Comparison of ENCODE assay signal across 8 cellular contexts in genomic region chr1:235105051-235106043, GRCh38. TPM values are rescaled to one million over a fixed set of nuclear protein-coding genes. Genes with fewer than 3 reads are reported as not detected.
A peak's percentile ranks its signal among the peaks of the same experiment; 100 is the strongest.
DNase-seq lines count a peak whose midpoint lies in the region; ATAC-seq, FAIRE-seq and TF ChIP-seq lines count a peak whose summit lies in the region.

No MANE protein-coding gene starts in this region.

- H3K4me3 ChIP-seq in small intestine (ENCODE audit: low read depth in 1 of 2, low read length in 2 of 2) (no peak overlapping the region), dorsolateral prefrontal cortex (no peak overlapping the region)

- 67 to 75% (median 72%) methylated on average over 11 to 12 of the region's 12 CpGs for WGBS in small intestine, 3 donors

- peak; percentile 74 for DNase-seq in GM10248 (ENCODE audit: extremely low spot score)
- DNase-seq in activated CD8-positive, alpha-beta T cell treated with anti-CD3 and anti-CD28 coated beads, Interleukin-2, amount 10 ng/mL, durations not matched to agents 7 days and 5 days, result peak; percentile 46
- peak; percentile 32 for DNase-seq in small intestine
- no peak for DNase-seq in COR-L47 (lab: John Stamatoyannopoulos, UW)
- no peak for DNase-seq in germinal center (ENCODE audit: low spot score)
- DNase-seq in dorsolateral prefrontal cortex, result no peak

- H3K27me3 ChIP-seq in small intestine (ENCODE audit: control insufficient read depth in 2 of 2, insufficient read depth in 2 of 2, low read length in 2 of 2) (no peaks in the 10 kb centered on the region), dorsolateral prefrontal cortex (no peaks in the 10 kb centered on the region)

- no peaks in the 10 kb centered on the region for H3K27me3 Mint-ChIP-seq in activated CD8-positive, alpha-beta T cell treated with anti-CD3 and anti-CD28 coated beads, Interleukin-2, amount 10 ng/mL, durations not matched to agents 7 days and 5 days (ENCODE audit: low read depth)

- TF ChIP-seq CTCF in GM10248 (IDR thresholded peaks at IDR 0.05; ENCODE audit: control extremely low read depth, extremely low read depth, low read depth, missing control alignments) (no peak), dorsolateral prefrontal cortex (IDR thresholded peaks at IDR 0.05 in 54 of 56, conservative IDR thresholded peaks at IDR 0.05 in 2 of 56; ENCODE audit: low read depth in 1 of 56, partially characterized antibody in 56 of 56) (no peak)

- peak overlapping the region; percentile 79 for H3K27ac Mint-ChIP-seq in activated CD8-positive, alpha-beta T cell treated with anti-CD3 and anti-CD28 coated beads, Interleukin-2, amount 10 ng/mL, durations not matched to agents 7 days and 5 days

- peaks cover 37% of the 10 kb centered on the region for H3K36me3 Mint-ChIP-seq in activated CD8-positive, alpha-beta T cell treated with anti-CD3 and anti-CD28 coated beads, Interleukin-2, amount 10 ng/mL, durations not matched to agents 7 days and 5 days (ENCODE audit: low read depth)

- peaks cover 46% of the 10 kb centered on the region for H3K4me1 Mint-ChIP-seq in activated CD8-positive, alpha-beta T cell treated with anti-CD3 and anti-CD28 coated beads, Interleukin-2, amount 10 ng/mL, durations not matched to agents 7 days and 5 days (ENCODE audit: low read depth)

- CTCF ChIA-PET in GM10248 (lab: Yijun Ruan, JAX), result interaction anchor here (0.7 to 5.5 kb wide), 38 partner anchors 8 to 867 kb away, joined by 3 to 53 read pairs (median 4); partner anchors contain the start of genes B3GALNT2 and RBM34
- CTCF ChIA-PET in activated CD8-positive, alpha-beta T cell treated with anti-CD3 and anti-CD28 coated beads, Interleukin-2, amount 10 ng/mL, durations not matched to agents 7 days and 5 days (lab: Charles Lee), result interaction anchor here (0.6 to 5.0 kb wide), 37 partner anchors 9 to 625 kb away, joined by 3 to 33 read pairs (median 4); partner anchors contain the start of genes B3GALNT2, RBM34 and TOMM20

- ATAC-seq in GM19468 (IDR thresholded peaks at IDR 0.05; ENCODE audit: extremely low read depth, unreplicated experiment), result peak; percentile 56
- peak; percentile 86 for ATAC-seq in HG03432 (IDR thresholded peaks at IDR 0.05; ENCODE audit: unreplicated experiment)
- ATAC-seq in activated CD8-positive, alpha-beta T cell treated with anti-CD3 and anti-CD28 coated beads, Interleukin-2, amount 10 ng/mL, durations not matched to agents 7 days and 5 days, result peak; percentile 32

- POLR2A ChIA-PET in GM10248 (lab: Yijun Ruan, JAX), result interaction anchor here (0.6 to 1.4 kb wide), 3 partner anchors 12 to 85 kb away, joined by 5 to 10 read pairs (median 5); no protein-coding TSS in a partner anchor
- POLR2A ChIA-PET in activated CD8-positive, alpha-beta T cell treated with anti-CD3 and anti-CD28 coated beads, Interleukin-2, amount 10 ng/mL, durations not matched to agents 7 days and 5 days (lab: Charles Lee), result interaction anchor here (0.9 to 1.6 kb wide), 2 partner anchors 23 to 55 kb away, joined by 3 to 7 read pairs; partner anchors contain the start of genes RBM34 and TOMM20

- peaks cover 0 to 3% of the 10 kb centered on the region in 2 donors for H3K4me1 ChIP-seq in small intestine (ENCODE audit: control insufficient read depth in 2 of 2, insufficient read depth in 1 of 2, low read depth in 1 of 2, low read length in 1 of 2)

- peaks cover 2 to 8% of the 10 kb centered on the region in 2 donors for H3K36me3 ChIP-seq in small intestine (ENCODE audit: control insufficient read depth in 2 of 2, insufficient read depth in 2 of 2, low read length in 2 of 2)

- intact Hi-C loops in dorsolateral prefrontal cortex (cut with DNase I), result loop anchor here in 1 of 2 donors (2.0 kb wide), 2 partner anchors 23 to 313 kb away; partner anchors contain the start of gene TOMM20

- FAIRE-seq in small intestine (lab: Jason Lieb, UNC), result no peak

- no peaks in the 10 kb centered on the region for H3K9me3 Mint-ChIP-seq in activated CD8-positive, alpha-beta T cell treated with anti-CD3 and anti-CD28 coated beads, Interleukin-2, amount 10 ng/mL, durations not matched to agents 7 days and 5 days (ENCODE audit: insufficient read depth)

- H3K4me3 Mint-ChIP-seq in activated CD8-positive, alpha-beta T cell treated with anti-CD3 and anti-CD28 coated beads, Interleukin-2, amount 10 ng/mL, durations not matched to agents 7 days and 5 days, result peak overlapping the region; percentile 66

- H3K27ac ChIP-seq in small intestine (ENCODE audit: low read depth in 1 of 2, low read length in 1 of 2), result peak overlapping the region in 1 of 2 donors; percentile 70
- H3K27ac ChIP-seq in dorsolateral prefrontal cortex, result no peak overlapping the region

- H3K9me3 ChIP-seq in small intestine (ENCODE audit: control insufficient read depth, low read depth), result no peaks in the 10 kb centered on the region

RNA-seq across cellular contexts. Expression of gene TOMM20, which starts 23.3 kb away (rescaled TPM):
- 10 to 100 TPM; 72.2 to 81.7 TPM for total RNA-seq in activated CD8-positive, alpha-beta T cell treated with anti-CD3 and anti-CD28 coated beads, Interleukin-2, amount 10 ng/mL, durations not matched to agents 7 days and 5 days
- polyA plus RNA-seq in small intestine, result 10 to 100 TPM; 44.1 to 91.6 (median 61.6) TPM
- total RNA-seq in dorsolateral prefrontal cortex, result 100 to 1,000 TPM in 119 of 120 experiments, 10 to 100 TPM in 1; 96.2 to 291 (median 209) TPM

RNA-seq across cellular contexts. Expression of gene RBM34, which starts 55.7 kb away (rescaled TPM):
- 100 to 1,000 TPM; 115 to 117 TPM for total RNA-seq in activated CD8-positive, alpha-beta T cell treated with anti-CD3 and anti-CD28 coated beads, Interleukin-2, amount 10 ng/mL, durations not matched to agents 7 days and 5 days
- polyA plus RNA-seq in small intestine, result 10 to 100 TPM; 51.8 to 76.7 (median 54.3) TPM
- total RNA-seq in dorsolateral prefrontal cortex, result 10 to 100 TPM; 32.7 to 73.0 (median 56.5) TPM

Comparison
In these comparisons a context has a peak if more than half of its experiments do, and no peak if none do; other contexts are left out.
1. DNase-seq: peak in GM10248 (single experiment), activated CD8-positive, alpha-beta T cell treated with anti-CD3 and anti-CD28 coated beads, Interleukin-2, amount 10 ng/mL, durations not matched to agents 7 days and 5 days (single experiment) and small intestine (single experiment); none in COR-L47 (single experiment), germinal center (single experiment) and dorsolateral prefrontal cortex (0 of 10).
2. ATAC-seq: peak in every context shown above with its lines; median percentile 86 in HG03432; 56 in GM19468; 32 in activated CD8-positive, alpha-beta T cell treated with anti-CD3 and anti-CD28 coated beads, Interleukin-2, amount 10 ng/mL, durations not matched to agents 7 days and 5 days.